ENCODE assay signal across 15 cellular contexts in the genomic region with DNA sequence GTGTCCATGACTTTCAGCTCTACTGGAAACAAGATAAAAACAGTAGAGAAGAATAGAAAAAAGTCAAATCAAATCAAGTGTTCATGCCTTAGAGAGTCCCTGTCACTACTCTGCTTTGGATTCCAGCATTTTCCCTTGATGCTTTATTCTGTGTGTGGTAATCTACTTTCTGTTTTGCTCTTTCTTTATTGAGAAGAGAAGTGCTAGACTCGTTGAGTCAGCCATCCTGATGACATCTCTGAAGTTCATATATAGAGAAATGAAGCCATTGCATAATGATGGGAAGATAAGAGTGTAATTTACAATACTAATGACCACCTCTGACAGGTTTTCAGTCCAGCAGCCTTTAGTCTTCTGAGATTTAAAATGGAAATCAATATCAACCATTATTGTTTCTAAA.
DNase-seq lines count a peak whose midpoint lies in the region; ATAC-seq and TF ChIP-seq lines count a peak whose summit lies in the region.
"Had no signal": no experiment of that assay in that cellular context is flagged by ENCODE, and none has a peak within 500 bp of the region (broad histone marks: within the 10 kb centered on the region; RNA-seq: fewer than 3 reads in every experiment).

No MANE protein-coding gene starts in this region.

- 65% methylated on average over 1 of the region's 1 CpG for WGBS in mammary epithelial cell (ENCODE audit: low coverage, missing lambda C conversion rate)

- no peak overlapping the region for H3K4me2 ChIP-seq in mammary epithelial cell (ENCODE audit: insufficient read depth, low read depth, low read length)
- H3K4me2 ChIP-seq: BLaER1 treated with 17β-estradiol and CSF1 and Interleukin-3, amounts not matched to agents 10 nM and 100 nM had no signal

- TF ChIP-seq CTCF in mammary epithelial cell (conservative IDR thresholded peaks at IDR 0.05 in 1 of 2, IDR thresholded peaks at IDR 0.05 in 1 of 2; ENCODE audit: extremely low read depth in 1 of 2, insufficient read depth in 1 of 2, low read depth in 1 of 2, low read length in 2 of 2), result no peak
- no peak for TF ChIP-seq CTCF in breast epithelium (IDR thresholded peaks at IDR 0.05)
- TF ChIP-seq CTCF in fibroblast of mammary gland (conservative IDR thresholded peaks at IDR 0.05; ENCODE audit: control insufficient read depth, insufficient read depth, low read depth, low read length), result no peak

- no peaks in the 10 kb centered on the region for H3K36me3 ChIP-seq in mammary epithelial cell (ENCODE audit: insufficient read depth, low read length)
- H3K36me3 ChIP-seq in breast epithelium, result no peaks in the 10 kb centered on the region
- H3K36me3 ChIP-seq: BLaER1 treated with 17β-estradiol and CSF1 and Interleukin-3, amounts not matched to agents 10 nM and 100 nM had no signal

- DNase-seq in mammary epithelial cell, result peak; percentile 14
- no peak for DNase-seq in breast epithelium (ENCODE audit: low spot score in 2 of 2)
- peak; percentile 37 for DNase-seq in fibroblast of mammary gland (ENCODE audit: low read depth)
- no peak for DNase-seq in DMS153 treated with DMSO at 0.1 percent for 48 hours (lab: John Stamatoyannopoulos, UW; ENCODE audit: unreplicated experiment)
- DNase-seq in NCI-H69 (lab: John Stamatoyannopoulos, UW), result no peak
- DNase-seq in activated effector memory CD4-positive, alpha-beta T cell treated with Interleukin-2 at 50 U/mL for 16 hours, result no peak
- DNase-seq: Calu3; CD8-positive, alpha-beta T cell; GDM1; H9 had no signal

- TF ChIP-seq POLR2A in breast epithelium (IDR thresholded peaks at IDR 0.05), result no peak

- H3K36me3 Mint-ChIP-seq in activated T-helper 17 cell treated with anti-CD3 and anti-CD28 coated beads, Interleukin-2, amount 50 U/mL, for 72 hours (ENCODE audit: low read depth), result no peaks in the 10 kb centered on the region
- H3K36me3 Mint-ChIP-seq: CD8-positive, alpha-beta T cell; IgD-negative memory B cell had no signal

- ATAC-seq in activated T-helper 17 cell treated with anti-CD3 and anti-CD28 coated beads, Interleukin-2, amount 50 U/mL, for 72 hours (replicated peaks), result peak; percentile 52
- ATAC-seq: CD8-positive, alpha-beta T cell; HepG2 had no signal

- H3K4me3 ChIP-seq in mammary epithelial cell (replicated peaks in 1 of 3; ENCODE audit: insufficient read depth in 1 of 3, low read depth in 2 of 3, low read length in 3 of 3) (no peak overlapping the region), breast epithelium (no peak overlapping the region), fibroblast of mammary gland (ENCODE audit: control insufficient read depth, low read depth, low read length) (no peak overlapping the region)
- H3K4me3 ChIP-seq: BLaER1 treated with 17β-estradiol and CSF1 and Interleukin-3, amounts not matched to agents 10 nM and 100 nM had no signal

- no peaks in the 10 kb centered on the region for H4K20me1 ChIP-seq in mammary epithelial cell (ENCODE audit: insufficient read depth, low read length)
- H4K20me1 ChIP-seq: BLaER1 treated with 17β-estradiol and CSF1 and Interleukin-3, amounts not matched to agents 10 nM and 100 nM had no signal

- in situ Hi-C loops in mammary epithelial cell (cut with MboI; ENCODE audit: low sequenced_read_pairs in 2 of 2), result no loop called here

- no peaks in the 10 kb centered on the region for H3K27me3 Mint-ChIP-seq in activated T-helper 17 cell treated with anti-CD3 and anti-CD28 coated beads, Interleukin-2, amount 50 U/mL, for 72 hours
- H3K27me3 Mint-ChIP-seq: B cell, IgD-negative memory B cell had no signal

- H3K4me3 Mint-ChIP-seq in activated T-helper 17 cell treated with anti-CD3 and anti-CD28 coated beads, Interleukin-2, amount 50 U/mL, for 72 hours, result no peak overlapping the region
- H3K4me3 Mint-ChIP-seq: B cell; CD8-positive, alpha-beta T cell; H9; IgD-negative memory B cell had no signal

- BruUV-seq in mammary epithelial cell (replicated peaks; lab: Mats Ljungman, UMichigan), result no TSS peak

- dilution Hi-C loops in mammary epithelial cell (cut with HindIII; ENCODE audit: low sequenced_read_pairs), result no loop called here

- CTCF ChIA-PET in mammary epithelial cell (lab: Charles Lee; ENCODE audit: low non-redundant PET), result no interaction called here

- H3K27ac ChIP-seq in mammary epithelial cell (ENCODE audit: insufficient read depth, low read depth, low read length) (no peak overlapping the region), breast epithelium (no peak overlapping the region)
- H3K27ac ChIP-seq: BLaER1 treated with 17β-estradiol and CSF1 and Interleukin-3, amounts not matched to agents 10 nM and 100 nM had no signal

- peaks cover 3% of the 10 kb centered on the region for H3K4me1 Mint-ChIP-seq in activated T-helper 17 cell treated with anti-CD3 and anti-CD28 coated beads, Interleukin-2, amount 50 U/mL, for 72 hours
- H3K4me1 Mint-ChIP-seq: B cell, H9, IgD-negative memory B cell had no signal

- no peaks in the 10 kb centered on the region for H3K79me2 ChIP-seq in mammary epithelial cell (ENCODE audit: insufficient read depth, low read length)

- H3K4me1 ChIP-seq in mammary epithelial cell (ENCODE audit: insufficient read depth, low read length), result no peaks in the 10 kb centered on the region
- H3K4me1 ChIP-seq in breast epithelium, result no peaks in the 10 kb centered on the region
- H3K4me1 ChIP-seq: BLaER1 treated with 17β-estradiol and CSF1 and Interleukin-3, amounts not matched to agents 10 nM and 100 nM had no signal

- no peak overlapping the region for H3K27ac Mint-ChIP-seq in activated T-helper 17 cell treated with anti-CD3 and anti-CD28 coated beads, Interleukin-2, amount 50 U/mL, for 72 hours
- H3K27ac Mint-ChIP-seq: B cell; CD8-positive, alpha-beta T cell; IgD-negative memory B cell had no signal

- no peak overlapping the region for H3K9ac ChIP-seq in mammary epithelial cell (ENCODE audit: insufficient read depth, low read length)
- H3K9ac ChIP-seq: BLaER1 treated with 17β-estradiol and CSF1 and Interleukin-3, amounts not matched to agents 10 nM and 100 nM had no signal

- peaks cover 5% of the 10 kb centered on the region for H3K9me3 Mint-ChIP-seq in activated T-helper 17 cell treated with anti-CD3 and anti-CD28 coated beads, Interleukin-2, amount 50 U/mL, for 72 hours
- H3K9me3 Mint-ChIP-seq: H9 had no signal

- H3K27me3 ChIP-seq in mammary epithelial cell (ENCODE audit: insufficient read depth, low read length) (no peaks in the 10 kb centered on the region), breast epithelium (no peaks in the 10 kb centered on the region)
- H3K27me3 ChIP-seq: BLaER1 treated with 17β-estradiol and CSF1 and Interleukin-3, amounts not matched to agents 10 nM and 100 nM had no signal

- intact Hi-C loops in mammary epithelial cell (cut with micrococcal nuclease), result no loop called here
- intact Hi-C loops in breast epithelium (cut with DNase I; ENCODE audit: low total_unique reads), result no loop called here

- H3K9me3 ChIP-seq in mammary epithelial cell (replicated peaks; ENCODE audit: insufficient read depth, low read length) (no peaks in the 10 kb centered on the region), breast epithelium (no peaks in the 10 kb centered on the region)
- H3K9me3 ChIP-seq: BLaER1 treated with 17β-estradiol and CSF1 and Interleukin-3, amounts not matched to agents 10 nM and 100 nM had no signal

- H2AFZ ChIP-seq in mammary epithelial cell (ENCODE audit: low read depth, low read length), result no peak overlapping the region

Comparison
In these comparisons a context has a peak if more than half of its experiments do, and no peak if none do; other contexts are left out.
1. DNase-seq: peak in mammary epithelial cell (single experiment) and fibroblast of mammary gland (single experiment); none in breast epithelium (0 of 2), DMS153 treated with DMSO at 0.1 percent for 48 hours (single experiment), NCI-H69 (single experiment) and activated effector memory CD4-positive, alpha-beta T cell treated with Interleukin-2 at 50 U/mL for 16 hours (single experiment).